11 cellular contexts compared by ENCODE assay signal in the genomic region with DNA sequence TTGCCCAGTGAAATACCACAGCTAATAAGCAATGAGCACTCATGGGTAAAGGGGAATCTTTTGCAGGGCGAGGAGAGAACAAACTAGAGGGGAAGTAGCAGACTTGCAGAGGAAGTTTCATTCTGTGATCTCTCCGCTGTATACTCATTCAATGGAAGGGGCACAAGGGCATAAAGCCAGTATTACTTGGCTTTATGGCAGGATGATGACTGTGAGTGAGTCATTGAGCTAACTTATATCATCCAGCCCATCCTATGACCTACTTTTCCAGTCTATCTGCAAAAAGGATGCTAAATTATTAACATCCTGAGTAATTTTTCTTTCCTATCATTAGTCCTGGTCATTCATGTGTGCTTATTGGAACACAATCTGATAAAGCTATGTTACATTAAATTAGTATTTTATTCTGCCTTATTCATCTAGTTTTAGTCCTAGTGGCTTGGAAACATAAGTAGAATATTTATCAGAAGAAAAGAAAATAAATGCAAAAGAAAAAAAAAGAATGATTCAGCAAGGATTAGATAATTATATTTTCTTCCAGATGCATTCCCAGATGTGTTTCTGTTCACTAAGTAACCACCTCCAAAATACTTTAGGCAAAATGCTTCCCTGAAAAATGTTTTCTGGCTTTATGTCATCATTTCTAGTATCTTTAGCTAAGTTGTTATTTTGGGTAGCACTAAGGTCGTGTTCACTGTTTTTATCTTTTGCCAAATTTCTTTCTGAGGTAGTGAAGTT.
DNase-seq lines count a peak whose midpoint lies in the region; ATAC-seq, FAIRE-seq and TF ChIP-seq lines count a peak whose summit lies in the region.
"Had no signal": no experiment of that assay in that cellular context is flagged by ENCODE, and none has a peak within 500 bp of the region (broad histone marks: within the 10 kb centered on the region; RNA-seq: fewer than 3 reads in every experiment).

No MANE protein-coding gene starts in this region.

- DNase-seq in GM12891 (ENCODE audit: insufficient read length, low spot score), result no peak
- peak; percentile 22 for DNase-seq in HK-2 (ENCODE audit: unreplicated experiment)
- DNase-seq in astrocyte of the cerebellum (ENCODE audit: low read depth), result peak; percentile 62
- peak; percentile 9 for DNase-seq in myocyte (ENCODE audit: low read depth)
- DNase-seq in effector CD8-positive, alpha-beta T cell (lab: John Stamatoyannopoulos, UW), result no peak
- no peak for DNase-seq in NCI-H1436 (lab: John Stamatoyannopoulos, UW)
- no peak for DNase-seq in left lung
- DNase-seq: activated naive CD4-positive, alpha-beta T cell treated with anti-CD3 and anti-CD28 coated beads, Interleukin-2, amount 10 ng/mL, durations not matched to agents 7 days and 5 days; upper lobe of left lung had no signal

- TF ChIP-seq CTCF in astrocyte of the cerebellum (IDR thresholded peaks at IDR 0.05; ENCODE audit: low read depth, low read length, missing control alignments) (no peak), left lung (IDR thresholded peaks at IDR 0.05) (no peak)

- H3K27me3 ChIP-seq in left lung, result no peaks in the 10 kb centered on the region
- H3K27me3 ChIP-seq: Peyer's patch, upper lobe of left lung had no signal

- ATAC-seq in GM18519 (IDR thresholded peaks at IDR 0.05; ENCODE audit: low FRiP score, unreplicated experiment) (no peak), left lung (no peak)

- no peaks in the 10 kb centered on the region for H3K36me3 ChIP-seq in left lung
- H3K36me3 ChIP-seq: Peyer's patch, upper lobe of left lung had no signal

- H3K4me1 ChIP-seq in left lung, result no peaks in the 10 kb centered on the region
- H3K4me1 ChIP-seq: upper lobe of left lung had no signal

- intact Hi-C loops in left lung (cut with DNase I), result no loop called here

- no peaks in the 10 kb centered on the region for H3K9me3 ChIP-seq in left lung
- H3K9me3 ChIP-seq: Peyer's patch, upper lobe of left lung had no signal

- no peak for FAIRE-seq in GM12891 (lab: Jason Lieb, UNC)

- TF ChIP-seq POLR2A in GM12891 (IDR thresholded peaks at IDR 0.05; ENCODE audit: low read depth, low read length), result no peak

- in situ Hi-C loops in astrocyte of the cerebellum (cut with HindIII; ENCODE audit: low sequenced_read_pairs), result no loop called here

- no peak overlapping the region for H3K27ac ChIP-seq in left lung
- H3K27ac ChIP-seq: Peyer's patch, upper lobe of left lung had no signal

- H3K4me3 ChIP-seq in astrocyte of the cerebellum (ENCODE audit: low read depth, low read length) (no peak overlapping the region), left lung (no peak overlapping the region)
- H3K4me3 ChIP-seq: Peyer's patch, upper lobe of left lung had no signal

TF ChIP-seq in GM12891, 5 proteins besides CTCF, POLR2A, EP300 and RAD21:
- TF ChIP-seq POU2F2 (IDR thresholded peaks at IDR 0.05; ENCODE audit: low read depth, low read length) (no peak), PAX5 (IDR thresholded peaks at IDR 0.05; ENCODE audit: insufficient read depth, low read length, severe bottlenecking) (no peak), POLR2AphosphoS5 (IDR thresholded peaks at IDR 0.05; ENCODE audit: low read depth, low read length) (no peak), SPI1 (IDR thresholded peaks at IDR 0.05; ENCODE audit: low read depth, low read length) (peak; percentile 49; the same call in 1 of the 2 replicates)

Comparison
In these comparisons a context has a peak if more than half of its experiments do, and no peak if none do; other contexts are left out.
1. DNase-seq: peak in HK-2 (single experiment), astrocyte of the cerebellum (single experiment) and myocyte (single experiment); none in GM12891 (single experiment), effector CD8-positive, alpha-beta T cell (single experiment), NCI-H1436 (single experiment) and left lung (0 of 2).